8 cellular contexts compared by ENCODE assay signal in the genomic region with DNA sequence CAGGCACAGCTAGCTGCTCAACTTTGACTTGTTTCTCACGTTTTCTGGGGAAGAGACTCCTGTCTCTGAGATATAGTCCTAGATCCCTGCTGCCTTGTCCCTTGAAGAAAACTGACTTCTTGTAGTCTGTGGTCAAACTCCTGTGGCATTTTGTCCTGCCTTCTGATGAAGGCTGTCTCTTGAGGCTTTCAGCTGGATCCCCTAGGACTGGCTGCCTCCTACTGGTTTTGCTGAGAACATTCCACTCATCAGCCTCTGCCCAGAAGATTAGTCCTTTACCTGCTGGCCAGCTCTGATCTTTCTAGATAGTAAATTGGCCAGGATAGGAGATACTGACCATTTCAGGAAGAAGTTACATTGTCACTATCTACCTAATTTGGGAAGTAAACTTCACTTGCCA.
DNase-seq lines count a peak whose midpoint lies in the region; ATAC-seq and TF ChIP-seq lines count a peak whose summit lies in the region.
"Had no signal": no experiment of that assay in that cellular context is flagged by ENCODE, and none has a peak within 500 bp of the region (broad histone marks: within the 10 kb centered on the region; RNA-seq: fewer than 3 reads in every experiment).

No MANE protein-coding gene starts in this region.

- no peak overlapping the region for H3K4ac ChIP-seq in H9 (ENCODE audit: low read depth, low read length)

- H2AK5ac ChIP-seq in H9 (ENCODE audit: insufficient read length, low read length), result no peak overlapping the region

- H3K9me2 ChIP-seq in PC-9 (ENCODE audit: insufficient read depth), result no peaks in the 10 kb centered on the region

- DNase-seq in H9 (peak; percentile 66), PC-9 (no peak), kidney tubule cell (ENCODE audit: low spot score) (peak; percentile 45), HPDE6-E6E7 (ENCODE audit: extremely low spot score) (no peak), NCI-H187 (lab: John Stamatoyannopoulos, UW) (no peak), heart right ventricle (no peak)

- H3K9ac ChIP-seq in H9 (ENCODE audit: extremely low read depth, insufficient read length, low read length), result no peak overlapping the region

- intact Hi-C loops in PC-9 (cut with micrococcal nuclease; ENCODE audit: unreplicated experiment) (no loop called here), heart right ventricle (cut with DNase I) (no loop called here)

- TF ChIP-seq CTCF in H9 (conservative IDR thresholded peaks at IDR 0.05) (peak; percentile 83), PC-9 (conservative IDR thresholded peaks at IDR 0.05) (0 out of 2 replicates have a peak, but pooled peaks have one; percentile 22), heart right ventricle (IDR thresholded peaks at IDR 0.05) (peak in 3 of 9 donors; percentile 9 to 23 (median 9))

- H2BK12ac ChIP-seq in H9 (ENCODE audit: insufficient read length, low read depth, low read length), result no peak overlapping the region

- no TSS peak for BruUV-seq in PC-9 (replicated peaks; lab: Mats Ljungman, UMichigan)

- H3K27ac ChIP-seq in H9 (ENCODE audit: insufficient read length, low read depth, low read length) (no peak overlapping the region), PC-9 (no peak overlapping the region), heart right ventricle (no peak overlapping the region)
- H3K27ac ChIP-seq: SJSA1 had no signal

- no peak overlapping the region for H3K23ac ChIP-seq in H9 (ENCODE audit: insufficient read length, low read depth, low read length)

- H3K4me3 ChIP-seq in PC-9, result no peak overlapping the region
- H3K4me3 ChIP-seq in heart right ventricle, result no peak overlapping the region
- H3K4me3 ChIP-seq: SJSA1 had no signal

- H3K14ac ChIP-seq in H9 (ENCODE audit: insufficient read depth, low read length), result no peak overlapping the region

- H3K79me2 ChIP-seq in H9 (ENCODE audit: insufficient read depth, low read length), result no peaks in the 10 kb centered on the region
- H3K79me2 ChIP-seq in PC-9 (ENCODE audit: low read depth), result no peaks in the 10 kb centered on the region

- H3K4me1 ChIP-seq in H9 (ENCODE audit: insufficient read depth, low read length), result no peaks in the 10 kb centered on the region
- no peaks in the 10 kb centered on the region for H3K4me1 ChIP-seq in PC-9 (replicated peaks; ENCODE audit: insufficient read depth)
- no peaks in the 10 kb centered on the region for H3K4me1 ChIP-seq in heart right ventricle
- H3K4me1 ChIP-seq: SJSA1 had no signal

- H4K8ac ChIP-seq in H9 (replicated peaks; ENCODE audit: insufficient read length, low read depth, low read length), result no peak overlapping the region

- CTCF ChIA-PET in PC-9 (lab: Charles Lee), result no interaction called here

- no peak overlapping the region for H2BK5ac ChIP-seq in H9 (ENCODE audit: insufficient read length, low read length)

- H3K9me3 ChIP-seq in H9 (ENCODE audit: control insufficient read depth, low read depth, low read length), result no peaks in the 10 kb centered on the region
- H3K9me3 ChIP-seq in PC-9 (ENCODE audit: insufficient read depth, low read depth), result no peaks in the 10 kb centered on the region
- H3K9me3 ChIP-seq in heart right ventricle, result peaks cover 0 to 35% (median 5%) of the 10 kb centered on the region in 11 donors
- H3K9me3 ChIP-seq: SJSA1 had no signal

- H2AFZ ChIP-seq in H9 (ENCODE audit: low read length) (no peak overlapping the region), PC-9 (no peak overlapping the region)

- peaks cover 0 to 6% (median 6%) of the 10 kb centered on the region in 3 experiments; a peak in 4 of 7 replicates for H3K36me3 Mint-ChIP-seq in H9 (ENCODE audit: insufficient read depth in 1 of 3, low read depth in 3 of 3)

- H3K27me3 Mint-ChIP-seq in H9 (ENCODE audit: low read depth), result no peaks in the 10 kb centered on the region

- no peaks in the 10 kb centered on the region for H3K79me1 ChIP-seq in H9 (ENCODE audit: insufficient read depth, low read depth, low read length, poor library complexity, severe bottlenecking)

- no peaks in the 10 kb centered on the region for H3K36me3 ChIP-seq in PC-9 (ENCODE audit: low read depth)
- no peaks in the 10 kb centered on the region for H3K36me3 ChIP-seq in heart right ventricle
- H3K36me3 ChIP-seq: SJSA1 had no signal

- H3T11ph ChIP-seq in H9 (ENCODE audit: low read length), result no peak overlapping the region

- no peaks in the 10 kb centered on the region for H3K23me2 ChIP-seq in H9 (ENCODE audit: insufficient read length, low read depth, low read length, poor library complexity, severe bottlenecking)

- no peak overlapping the region for H2BK15ac ChIP-seq in H9 (ENCODE audit: low read depth, low read length)

- H3K4me1 Mint-ChIP-seq in H9, result no peaks in the 10 kb centered on the region

- H2BK120ac ChIP-seq in H9 (ENCODE audit: low read depth, low read length, poor library complexity, severe bottlenecking), result no peak overlapping the region

- POLR2A ChIA-PET in PC-9 (lab: Charles Lee; ENCODE audit: unreplicated experiment), result no interaction called here

- peak; percentile 79 for ATAC-seq in GM18498 (IDR thresholded peaks at IDR 0.05; ENCODE audit: unreplicated experiment)
- ATAC-seq in heart right ventricle, result no peak

- no peak overlapping the region for H3K56ac ChIP-seq in H9 (ENCODE audit: insufficient read length, low read depth, low read length)

- H3K27ac Mint-ChIP-seq in H9, result no peak overlapping the region

- H3K18ac ChIP-seq in H9 (ENCODE audit: insufficient read length, low read depth, low read length), result no peak overlapping the region

- no peak overlapping the region for H2BK20ac ChIP-seq in H9 (ENCODE audit: low read depth, low read length, poor library complexity, severe bottlenecking)

- H3K9me3 Mint-ChIP-seq in H9, result peaks cover 14 to 15% of the 10 kb centered on the region in 2 experiments

- H4K20me1 ChIP-seq in H9 (ENCODE audit: control insufficient read depth, insufficient read depth, insufficient read length), result no peaks in the 10 kb centered on the region
- H4K20me1 ChIP-seq in PC-9 (ENCODE audit: insufficient read depth), result no peaks in the 10 kb centered on the region

- no peak overlapping the region for H4K91ac ChIP-seq in H9 (ENCODE audit: insufficient read length, low read depth, low read length)

- H3K4me3 Mint-ChIP-seq in H9, result no peak overlapping the region; a peak in 1 of 5 replicates

- H3F3A ChIP-seq in PC-9 (ENCODE audit: insufficient read depth, low read depth), result no peaks in the 10 kb centered on the region

- H4K5ac ChIP-seq in H9 (ENCODE audit: insufficient read length, low read depth, low read length), result no peak overlapping the region

- WGBS in H9 (ENCODE audit: extremely low coverage, insufficient read length, low lambda C conversion rate), result no CpG with 5 or more reads among the region's 1 CpG
- WGBS in heart right ventricle, 2 donors, result 12 to 19% methylated on average over 1 of the region's 1 CpG

- no peak overlapping the region for H3K4me2 ChIP-seq in H9 (ENCODE audit: insufficient read depth, insufficient read length, low read length)
- H3K4me2 ChIP-seq in PC-9, result no peak overlapping the region

- H3K27me3 ChIP-seq in H9 (ENCODE audit: insufficient read depth, low read length) (no peaks in the 10 kb centered on the region), PC-9 (ENCODE audit: insufficient read depth, low read depth) (no peaks in the 10 kb centered on the region), heart right ventricle (no peaks in the 10 kb centered on the region)
- H3K27me3 ChIP-seq: SJSA1 had no signal

Comparison
In these comparisons a context has a peak if more than half of its experiments do, and no peak if none do; other contexts are left out.
1. DNase-seq: peak in H9 (single experiment) and kidney tubule cell (single experiment); none in PC-9 (0 of 2), HPDE6-E6E7 (single experiment), NCI-H187 (0 of 2) and heart right ventricle (0 of 2).